Comparison of ENCODE assay signal across 8 cellular contexts in the genomic region with DNA sequence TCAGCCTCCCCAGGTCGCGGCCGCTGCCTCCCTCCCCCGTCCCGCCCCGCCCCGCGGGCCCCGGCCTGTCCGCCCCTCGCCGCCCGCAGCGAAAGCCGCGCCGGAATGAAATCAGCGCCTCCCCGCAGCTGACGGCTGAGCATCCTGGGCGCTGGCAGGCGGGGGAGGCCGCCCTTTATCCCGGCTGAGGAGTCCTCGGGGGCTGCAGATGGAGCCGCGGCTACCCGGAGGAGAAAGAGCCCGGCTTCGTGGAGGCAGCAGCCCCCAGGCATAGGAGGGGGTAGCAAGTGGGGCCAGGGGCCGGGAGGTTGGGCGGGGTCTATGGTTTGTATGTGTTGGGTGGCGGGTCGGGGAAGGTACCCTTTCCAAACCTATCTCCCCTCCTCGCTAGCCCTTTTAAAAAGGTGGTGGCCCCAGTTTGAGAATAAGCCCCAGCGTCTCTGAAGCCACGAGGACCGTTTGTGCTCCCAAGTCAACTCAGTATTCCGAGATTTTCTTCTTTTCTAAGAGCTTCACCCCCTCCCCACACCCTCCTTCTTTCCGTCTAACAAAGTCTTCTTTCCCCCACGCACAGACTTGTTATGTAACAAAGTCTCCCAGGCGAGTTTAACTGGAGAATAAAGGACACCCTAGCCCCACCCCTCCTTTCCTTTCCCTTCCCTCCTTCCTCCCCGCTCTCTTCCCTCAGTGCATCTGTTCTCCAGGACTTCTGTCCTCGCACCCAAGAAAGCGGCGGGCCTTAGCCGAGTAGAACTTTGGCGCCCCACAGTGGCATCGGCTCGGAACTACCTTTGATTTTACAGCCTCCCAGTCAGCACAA. TPM values are rescaled to one million over a fixed set of nuclear protein-coding genes. Genes with fewer than 3 reads are reported as not detected.
DNase-seq lines count a peak whose midpoint lies in the region; ATAC-seq and TF ChIP-seq lines count a peak whose summit lies in the region.

No MANE protein-coding gene starts in this region.

- H3K27me3 ChIP-seq in kidney epithelial cell (ENCODE audit: control insufficient read depth, insufficient read depth, low read length) = peaks cover 69% of the 10 kb centered on the region

- H3K4me3 ChIP-seq in kidney epithelial cell (ENCODE audit: low read depth, low read length) = no peak overlapping the region

- ATAC-seq in GM18868 (IDR thresholded peaks at IDR 0.05; ENCODE audit: unreplicated experiment) (peak; percentile 70), HG03135 (IDR thresholded peaks at IDR 0.05; ENCODE audit: unreplicated experiment) (peak; percentile 60)

- peak; percentile 92 for DNase-seq in AG20443 (ENCODE audit: low spot score)
- peak; percentile 80 for DNase-seq in NCI-H2196 (lab: John Stamatoyannopoulos, UW; ENCODE audit: unreplicated experiment)
- DNase-seq in activated CD4-positive, CD25-positive, alpha-beta regulatory T cell (lab: John Stamatoyannopoulos, UW) = peak; percentile 18 to 49 (median 30)
- DNase-seq in cerebellum (ENCODE audit: low spot score) = peak; percentile 74
- DNase-seq in kidney epithelial cell (ENCODE audit: low read depth) = peak; percentile 16
- DNase-seq in stimulated activated CD4-positive, alpha-beta T cell treated with anti-CD3 and anti-CD28 coated beads, Interleukin-1b, Interleukin-23, amount 100 ng/mL, for 4 hours (ENCODE audit: low read depth in 2 of 2) = peak; percentile 58 to 68

- no peaks in the 10 kb centered on the region for H3K36me3 ChIP-seq in kidney epithelial cell (ENCODE audit: control insufficient read depth, insufficient read depth, low read length)

- peak; percentile 92 for TF ChIP-seq CTCF in kidney epithelial cell (IDR thresholded peaks at IDR 0.05; ENCODE audit: insufficient read depth, low read length, poor library complexity, severe bottlenecking)

RNA-seq across cellular contexts. Expression of gene POU3F2, which starts 11.0 kb away (rescaled TPM):
- total RNA-seq in cerebellum (27.4 TPM), kidney epithelial cell (not detected in 2 replicates)

Comparison
In these comparisons a context has a peak if more than half of its experiments do, and no peak if none do; other contexts are left out.
1. DNase-seq: peak in every context shown above with its lines; median percentile 92 in AG20443; 80 in NCI-H2196; 74 in cerebellum; 63 in stimulated activated CD4-positive, alpha-beta T cell treated with anti-CD3 and anti-CD28 coated beads, Interleukin-1b, Interleukin-23, amount 100 ng/mL, for 4 hours; 30 in activated CD4-positive, CD25-positive, alpha-beta regulatory T cell; 16 in kidney epithelial cell.
2. RNA of gene POU3F2, which starts 11.0 kb away (total RNA-seq): 27.4 TPM in cerebellum (single experiment); not detected in kidney epithelial cell; every median in the first group is over 10 times any median in the second.